ENCODE assay signal across 9 cellular contexts in genomic region chr5:119353686-119354366, GRCh38. TPM values are rescaled to one million over a fixed set of nuclear protein-coding genes. Genes with fewer than 3 reads are reported as not detected.
A peak's percentile ranks its signal among the peaks of the same experiment; 100 is the strongest.
DNase-seq lines count a peak whose midpoint lies in the region; ATAC-seq, FAIRE-seq and TF ChIP-seq lines count a peak whose summit lies in the region.
"Had no signal": no experiment of that assay in that cellular context is flagged by ENCODE, and none has a peak within 500 bp of the region (broad histone marks: within the 10 kb centered on the region; RNA-seq: fewer than 3 reads in every experiment).

No MANE protein-coding gene starts in this region.

- H2AFZ ChIP-seq in GM12878 (ENCODE audit: control insufficient read depth, low read depth, low read length) = no peak overlapping the region

- H3K9ac ChIP-seq in GM12878 (ENCODE audit: control insufficient read depth, insufficient read depth, low read length) = peak overlapping the region; percentile 41; the same call in 1 of the 2 replicates

- H3K36me3 ChIP-seq in GM12878 (ENCODE audit: control insufficient read depth in 2 of 2, insufficient read depth in 2 of 2, low read length in 1 of 2) = 0 out of 4 replicates have a peak, but pooled peaks cover 0 to under 1% of the 10 kb centered on the region in 2 experiments
- no peaks in the 10 kb centered on the region for H3K36me3 ChIP-seq in upper lobe of left lung

- 1% methylated on average over 5 of the region's 5 CpGs for WGBS in GM12878 (ENCODE audit: insufficient coverage, insufficient replicate concordance, low lambda C conversion rate, missing lambda C conversion rate)
- 70 to 85% methylated on average over 5 of the region's 5 CpGs for WGBS in upper lobe of left lung, 2 donors

- in situ Hi-C loops in GM12878 (cut with MboI) = no loop called here

- POLR2A ChIA-PET in GM12878 (lab: Charles Lee) = interaction anchor here (0.6 to 20.5 kb wide), 8 partner anchors 8 to 80 kb away, joined by 4 to 657 read pairs (median 4); no protein-coding TSS in a partner anchor

- no TSS peak for BruUV-seq in GM12878 (replicated peaks; lab: Mats Ljungman, UMichigan)

- no peak for TF ChIP-seq RAD21 in GM12878 (IDR thresholded peaks at IDR 0.05; ENCODE audit: insufficient read depth, low read depth, low read length)

- peak; percentile 61 for FAIRE-seq in GM12878 (lab: Jason Lieb, UNC)

- H3K79me2 ChIP-seq in GM12878 (ENCODE audit: control insufficient read depth, insufficient read depth, low read length) = peaks cover 100% of the 10 kb centered on the region

- SMC1A ChIA-PET in GM12878 (lab: Charles Lee; ENCODE audit: uncharacterized antibody, unreplicated experiment) = interaction anchor here (0.8 to 34.8 kb wide), 12 partner anchors 6 to 81 kb away, joined by 3 to 1117 read pairs (median 5); partner anchors contain the start of gene TNFAIP8

- intact Hi-C loops in GM12878 (cut with micrococcal nuclease; ENCODE audit: unreplicated experiment) = loop anchor here (1.0 to 10.0 kb wide), 3 partner anchors 14 to 629 kb away; no protein-coding TSS in a partner anchor

- CTCF ChIA-PET in GM12878 (lab: Yijun Ruan, JAX) = interaction anchor here (0.8 to 6.4 kb wide), 10 partner anchors 7 to 366 kb away, joined by 3 to 154 read pairs (median 4); partner anchors contain the start of gene DTWD2

- TF ChIP-seq CTCF in GM12878 (IDR thresholded peaks at IDR 0.05 in 2 of 3, conservative IDR thresholded peaks at IDR 0.05 in 1 of 3; ENCODE audit: control insufficient read depth in 2 of 3, extremely low read depth in 1 of 3, insufficient read depth in 1 of 3, low read depth in 3 of 3, low read length in 3 of 3) (no peak), upper lobe of left lung (IDR thresholded peaks at IDR 0.05) (no peak), foreskin keratinocyte (conservative IDR thresholded peaks at IDR 0.05) (no peak)

- H3K27ac ChIP-seq in GM12878 (ENCODE audit: control insufficient read depth, insufficient read depth) = peak overlapping the region; percentile 92
- no peak overlapping the region for H3K27ac ChIP-seq in upper lobe of left lung
- no peak overlapping the region for H3K27ac ChIP-seq in foreskin keratinocyte

- peaks cover 4% of the 10 kb centered on the region; the same call in 1 of the 2 replicates for H4K20me1 ChIP-seq in GM12878 (ENCODE audit: control insufficient read depth, insufficient read depth)

- peak overlapping the region; percentile 95 for H3K4me2 ChIP-seq in GM12878 (ENCODE audit: control insufficient read depth, insufficient read depth)

- DNase-seq in GM12878 (ENCODE audit: low read depth, low spot score) (peak; percentile 72), upper lobe of left lung (no peak), hippocampal formation (lab: John Stamatoyannopoulos, UW) (no peak), foreskin keratinocyte (no peak), pons (ENCODE audit: low spot score) (no peak)
- DNase-seq: cerebellar nuclear complex had no signal

- H3K4me3 ChIP-seq in GM08714 (ENCODE audit: low read length) (peak overlapping the region; percentile 43; the same call in 1 of the 2 replicates), GM12878 (peak overlapping the region; percentile 57), upper lobe of left lung (no peak overlapping the region)

- RAD21 ChIA-PET in GM12878 (lab: Charles Lee; ENCODE audit: unreplicated experiment) = interaction anchor here (0.7 to 17.9 kb wide), 9 partner anchors 8 to 81 kb away, joined by 3 to 501 read pairs (median 4); no protein-coding TSS in a partner anchor

- H3K9me3 ChIP-seq in GM12878 (replicated peaks; ENCODE audit: control insufficient read depth, insufficient read depth, low read length) = no peaks in the 10 kb centered on the region
- H3K9me3 ChIP-seq in upper lobe of left lung = no peaks in the 10 kb centered on the region

- TF ChIP-seq EP300 in GM12878 (IDR thresholded peaks at IDR 0.05; ENCODE audit: borderline replicate concordance in 1 of 2, control insufficient read depth in 1 of 2, low read depth in 2 of 2, low read length in 2 of 2) = peak; percentile 19 to 31; a peak in 1 of 4 replicates
- no peak for TF ChIP-seq EP300 in upper lobe of left lung (IDR thresholded peaks at IDR 0.05)

- peaks cover 27% of the 10 kb centered on the region for H3K4me1 ChIP-seq in GM12878 (ENCODE audit: control insufficient read depth, insufficient read depth, low read length)
- peaks cover 18 to 39% (median 30%) of the 10 kb centered on the region in 4 donors for H3K4me1 ChIP-seq in upper lobe of left lung
- H3K4me1 ChIP-seq in foreskin keratinocyte = peaks cover 4% of the 10 kb centered on the region

- TF ChIP-seq POLR2A in GM12878 (IDR thresholded peaks at IDR 0.05; ENCODE audit: low read depth, low read length) (peak; percentile 69), upper lobe of left lung (IDR thresholded peaks at IDR 0.05) (no peak)

- no peaks in the 10 kb centered on the region for H3K27me3 ChIP-seq in GM12878 (replicated peaks in 1 of 2; ENCODE audit: control insufficient read depth in 2 of 2, insufficient read depth in 2 of 2, low read length in 1 of 2)
- no peaks in the 10 kb centered on the region for H3K27me3 ChIP-seq in upper lobe of left lung
- H3K27me3 ChIP-seq in foreskin keratinocyte = no peaks in the 10 kb centered on the region

- ATAC-seq in GM19455 (IDR thresholded peaks at IDR 0.05; ENCODE audit: unreplicated experiment) (peak; percentile 62), HG03159 (IDR thresholded peaks at IDR 0.05; ENCODE audit: unreplicated experiment) (peak; percentile 54), GM12878 (peak; percentile 72), upper lobe of left lung (ENCODE audit: low FRiP score in 2 of 2) (no peak), foreskin keratinocyte (no peak)

TF ChIP-seq in GM12878, 131 proteins besides CTCF, POLR2A, EP300 and RAD21 (continues in another document):
- peak; percentile 63; the same call in 1 of the 2 replicates for TF ChIP-seq EED (IDR thresholded peaks at IDR 0.05; ENCODE audit: low read depth)
- peak; percentile 73; the same call in 1 of the 2 replicates for TF ChIP-seq SMAD5 (IDR thresholded peaks at IDR 0.05; ENCODE audit: low read depth)
- TF ChIP-seq CHD2 (IDR thresholded peaks at IDR 0.05; ENCODE audit: borderline replicate concordance, low read depth, low read length) = no peak
- TF ChIP-seq MTA3 (IDR thresholded peaks at IDR 0.05; ENCODE audit: borderline replicate concordance, low read length) = no peak
- TF ChIP-seq BCL3 (IDR thresholded peaks at IDR 0.05; ENCODE audit: borderline replicate concordance, insufficient read depth, low read depth, low read length, poor library complexity, severe bottlenecking) = no peak
- TF ChIP-seq, protein P1, sequence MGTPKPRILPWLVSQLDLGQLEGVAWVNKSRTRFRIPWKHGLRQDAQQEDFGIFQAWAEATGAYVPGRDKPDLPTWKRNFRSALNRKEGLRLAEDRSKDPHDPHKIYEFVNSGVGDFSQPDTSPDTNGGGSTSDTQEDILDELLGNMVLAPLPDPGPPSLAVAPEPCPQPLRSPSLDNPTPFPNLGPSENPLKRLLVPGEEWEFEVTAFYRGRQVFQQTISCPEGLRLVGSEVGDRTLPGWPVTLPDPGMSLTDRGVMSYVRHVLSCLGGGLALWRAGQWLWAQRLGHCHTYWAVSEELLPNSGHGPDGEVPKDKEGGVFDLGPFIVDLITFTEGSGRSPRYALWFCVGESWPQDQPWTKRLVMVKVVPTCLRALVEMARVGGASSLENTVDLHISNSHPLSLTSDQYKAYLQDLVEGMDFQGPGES (IDR thresholded peaks at IDR 0.05) = no peak
- TF ChIP-seq ZNF217 (IDR thresholded peaks at IDR 0.05) = 0 out of 2 replicates have a peak, but pooled peaks have one; percentile 23
- TF ChIP-seq IRF4 (IDR thresholded peaks at IDR 0.05; ENCODE audit: low read depth, low read length) = 0 out of 2 replicates have a peak, but pooled peaks have one; percentile 22
- TF ChIP-seq BCL11A (IDR thresholded peaks at IDR 0.05; ENCODE audit: low read depth, low read length) = no peak

RNA-seq across cellular contexts. Expression of gene TNFAIP8, which starts 2.0 kb away (rescaled TPM):
- 75.1 and 80.9 TPM in 2 replicates for total RNA-seq in GM12878 (2013; cell fraction: nucleolus; rRNA removed)
- total RNA-seq in GM12878 (2014; rRNA removed) (140 and 157 TPM in 2 replicates), GM12878 (2014; rRNA removed; fragmentation: Illumina TruSeq; extraction: Trizol) (178 and 183 TPM in 2 replicates), GM12878 (2021) (116 and 124 TPM in 2 replicates), upper lobe of left lung (10 to 100 TPM; 14.7 to 33.2 (median 19.7) TPM), foreskin keratinocyte (17.1 and 19.4 TPM in 2 replicates)
- polyA plus RNA-seq in GM12878 (2011; ENCODE audit: low read depth) = 51.5 TPM
- polyA plus RNA-seq in GM12878 (2011; rRNA removed) (169 and 264 TPM in 2 replicates), GM12878 (2014; fragmentation: Illumina TruSeq; extraction: Trizol) (180 and 219 TPM in 2 replicates), GM12878 (2014; fragmentation: Nextera tagmentation; extraction: Ambion mirVana) (100 to 1,000 TPM; 217 to 324 TPM), GM12878 (2014; rRNA removed) (108 and 144 TPM in 2 replicates), GM12878 (2016; fragmentation: Nextera tagmentation; extraction: Ambion mirVana) (100 to 1,000 TPM; 177 to 181 TPM), foreskin keratinocyte (7.6 and 8.2 TPM in 2 replicates)
- polyA plus RNA-seq in GM12878 (2011; cell fraction: cytosol; rRNA removed) = 66.2 and 70.2 TPM in 2 replicates
- 51.6 and 57.2 TPM in 2 replicates for polyA plus RNA-seq in GM12878 (2011; cell fraction: nucleus; rRNA removed)
- polyA plus RNA-seq in GM12878 (2012) = 82.6 and 119 TPM in 2 replicates
- 69.6 and 132 TPM in 2 replicates for polyA minus RNA-seq in GM12878 (2011; rRNA and poly(A)+ RNA removed)
- 56.4 and 60.0 TPM in 2 replicates for polyA minus RNA-seq in GM12878 (2011; cell fraction: cytosol; rRNA and poly(A)+ RNA removed)
- 30.6 and 45.0 TPM in 2 replicates for polyA minus RNA-seq in GM12878 (2011; cell fraction: nucleus; rRNA and poly(A)+ RNA removed)

Comparison
In these comparisons a context has a peak if more than half of its experiments do, and no peak if none do; other contexts are left out.
1. H3K4me3 ChIP-seq: peak in GM08714 (single experiment) and GM12878 (single experiment); none in upper lobe of left lung (0 of 4).
2. ATAC-seq: peak in GM19455 (single experiment), HG03159 (single experiment) and GM12878 (single experiment); none in upper lobe of left lung (0 of 2) and foreskin keratinocyte (single experiment).